ENCODE assay signal across 1 cellular context in genomic region chr21:35204125-35204524, GRCh38.
TF ChIP-seq lines count a peak whose summit lies in the region.

No MANE protein-coding gene starts in this region.

TF ChIP-seq in SK-N-SH treated with all-trans-retinoic acid at 6 μM for 48 hours, 23 proteins besides CTCF, POLR2A, EP300 and RAD21 (continued from another document):
- TF ChIP-seq ZFP3 (CRISPR knock-in tag; IDR thresholded peaks at IDR 0.05) (no peak), ISL1 (CRISPR knock-in tag; IDR thresholded peaks at IDR 0.05) (no peak), PATZ1 (CRISPR knock-in tag; IDR thresholded peaks at IDR 0.05; ENCODE audit: borderline replicate concordance) (no peak)
